ENCODE assay signal across 20 cellular contexts in genomic region chr2:195495356-195495755, GRCh38.
DNase-seq lines count a peak whose midpoint lies in the region; ATAC-seq and TF ChIP-seq lines count a peak whose summit lies in the region.
"Had no signal": no experiment of that assay in that cellular context is flagged by ENCODE, and none has a peak within 500 bp of the region (broad histone marks: within the 10 kb centered on the region; RNA-seq: fewer than 3 reads in every experiment).

No MANE protein-coding gene starts in this region.

- no peak overlapping the region for H2AFZ ChIP-seq in SK-N-SH (ENCODE audit: low read depth)

- CTCF ChIA-PET in SK-N-SH (lab: Yijun Ruan, JAX), result no interaction called here

- H3K27ac ChIP-seq in SK-N-SH (ENCODE audit: low read depth in 2 of 2, low read length in 1 of 2) (no peak overlapping the region), KOPT-K1 (ENCODE audit: low read depth, low read length, poor library complexity, severe bottlenecking) (peak overlapping the region; percentile 40), aorta (ENCODE audit: low read depth in 1 of 2, low read length in 2 of 2) (no peak overlapping the region)
- H3K27ac ChIP-seq: 22Rv1, RWPE1, SK-N-MC had no signal

- peaks cover 27% of the 10 kb centered on the region for H3K36me3 Mint-ChIP-seq in activated T-helper 2 cell treated with anti-CD3 and anti-CD28 coated beads, Interferon-gamma antibody, Interleukin-2, Interleukin-4, amounts not matched to agents 10 μg/mL and 5 μg/mL and 100 μg/mL, durations not matched to agents 14 hours and 24 hours and 36 hours (ENCODE audit: low read depth)
- H3K36me3 Mint-ChIP-seq in nephron progenitor cell (ENCODE audit: low read depth), result no peaks in the 10 kb centered on the region
- H3K36me3 Mint-ChIP-seq: CD8-positive, alpha-beta T cell had no signal

- ATAC-seq in SK-N-SH treated with all-trans-retinoic acid at 6 μM for 48 hours, result no peak
- no peak for ATAC-seq in aorta (ENCODE audit: low FRiP score)
- ATAC-seq: CD8-positive, alpha-beta T cell had no signal

- H3K27ac Mint-ChIP-seq in activated T-helper 2 cell treated with anti-CD3 and anti-CD28 coated beads, Interferon-gamma antibody, Interleukin-2, Interleukin-4, amounts not matched to agents 10 μg/mL and 5 μg/mL and 100 μg/mL, durations not matched to agents 14 hours and 24 hours and 36 hours, result no peak overlapping the region
- no peak overlapping the region for H3K27ac Mint-ChIP-seq in nephron progenitor cell
- H3K27ac Mint-ChIP-seq: CD8-positive, alpha-beta T cell had no signal

- no peaks in the 10 kb centered on the region for H4K20me1 ChIP-seq in SK-N-SH (ENCODE audit: insufficient read depth)

- H3K27me3 ChIP-seq in SK-N-SH (ENCODE audit: insufficient read depth) (no peaks in the 10 kb centered on the region), aorta (ENCODE audit: control insufficient read depth in 1 of 2, insufficient read depth in 2 of 2, low read length in 1 of 2) (no peaks in the 10 kb centered on the region)

- H3K9me2 ChIP-seq in SK-N-SH, result no peaks in the 10 kb centered on the region

- H3K27me3 Mint-ChIP-seq in activated T-helper 2 cell treated with anti-CD3 and anti-CD28 coated beads, Interferon-gamma antibody, Interleukin-2, Interleukin-4, amounts not matched to agents 10 μg/mL and 5 μg/mL and 100 μg/mL, durations not matched to agents 14 hours and 24 hours and 36 hours (ENCODE audit: low read depth), result no peaks in the 10 kb centered on the region
- no peaks in the 10 kb centered on the region for H3K27me3 Mint-ChIP-seq in nephron progenitor cell (ENCODE audit: low read depth, poor library complexity)

- no peaks in the 10 kb centered on the region for H3K9me3 ChIP-seq in SK-N-SH
- H3K9me3 ChIP-seq in KOPT-K1 (ENCODE audit: insufficient read depth, low read length, poor library complexity, severe bottlenecking), result peaks cover 4% of the 10 kb centered on the region
- H3K9me3 ChIP-seq in aorta (ENCODE audit: control insufficient read depth, low read length), result no peaks in the 10 kb centered on the region

- H3K9me3 Mint-ChIP-seq in activated T-helper 2 cell treated with anti-CD3 and anti-CD28 coated beads, Interferon-gamma antibody, Interleukin-2, Interleukin-4, amounts not matched to agents 10 μg/mL and 5 μg/mL and 100 μg/mL, durations not matched to agents 14 hours and 24 hours and 36 hours, result peaks cover 5% of the 10 kb centered on the region
- H3K9me3 Mint-ChIP-seq in nephron progenitor cell, result no peaks in the 10 kb centered on the region
- H3K9me3 Mint-ChIP-seq: CD8-positive, alpha-beta T cell had no signal

- no peaks in the 10 kb centered on the region for H3F3A ChIP-seq in SK-N-SH (replicated peaks; ENCODE audit: insufficient read depth)

- no peak for DNase-seq in SK-N-SH
- peak; percentile 14 for DNase-seq in activated T-helper 2 cell treated with anti-CD3 and anti-CD28 coated beads, Interferon-gamma antibody, Interleukin-2, Interleukin-4, amounts not matched to agents 10 μg/mL and 5 μg/mL and 100 μg/mL, durations not matched to agents 14 hours and 24 hours and 36 hours (ENCODE audit: low spot score)
- no peak for DNase-seq in nephron progenitor cell
- DNase-seq in aorta, result no peak
- DNase-seq in NCI-H226, result no peak
- DNase-seq in kidney tubule cell (ENCODE audit: low spot score), result no peak
- DNase-seq: ACHN; C1 segment of cervical spinal cord; CD8-positive, alpha-beta T cell; KG1; NCI-H1417 treated with DMSO at 0.1 percent for 48 hours; NCI-H187 treated with DMSO at 0.1 percent for 48 hours; NCI-H2107; NCI-H510A; SHP77 treated with DMSO at 0.1 percent for 48 hours had no signal

- no peaks in the 10 kb centered on the region for H3K79me2 ChIP-seq in SK-N-SH (ENCODE audit: insufficient read depth)

- no peak for TF ChIP-seq RAD21 in SK-N-SH (IDR thresholded peaks at IDR 0.05; ENCODE audit: low read length)

- H3K4me1 ChIP-seq in SK-N-SH (ENCODE audit: control insufficient read depth in 1 of 2, insufficient read depth in 2 of 2, low read depth in 1 of 2, low read length in 1 of 2), result peaks cover 0 to under 1% of the 10 kb centered on the region in 2 experiments; a peak in 1 of 4 replicates
- H3K4me1 ChIP-seq in aorta (ENCODE audit: control insufficient read depth in 1 of 2, insufficient read depth in 2 of 2, low read length in 2 of 2), result peaks cover 0 to 2% of the 10 kb centered on the region in 2 donors

- no peak for TF ChIP-seq CTCF in SK-N-SH (IDR thresholded peaks at IDR 0.05)
- no peak for TF ChIP-seq CTCF in nephron progenitor cell (IDR thresholded peaks at IDR 0.05)

- H3K4me3 ChIP-seq in SK-N-SH (ENCODE audit: low read depth in 2 of 2, low read length in 1 of 2), result no peak overlapping the region
- H3K4me3 ChIP-seq in aorta (ENCODE audit: low read length in 2 of 2), result no peak overlapping the region
- H3K4me3 ChIP-seq: SK-N-MC had no signal

- H3K9ac ChIP-seq in SK-N-SH, result no peak overlapping the region

- peaks cover 38% of the 10 kb centered on the region for H3K4me1 Mint-ChIP-seq in activated T-helper 2 cell treated with anti-CD3 and anti-CD28 coated beads, Interferon-gamma antibody, Interleukin-2, Interleukin-4, amounts not matched to agents 10 μg/mL and 5 μg/mL and 100 μg/mL, durations not matched to agents 14 hours and 24 hours and 36 hours (ENCODE audit: low read depth)
- H3K4me1 Mint-ChIP-seq in nephron progenitor cell, result peaks cover 14% of the 10 kb centered on the region

- POLR2A ChIA-PET in SK-N-SH (lab: Yijun Ruan, JAX), result no interaction called here

- no peak overlapping the region for H3K4me3 Mint-ChIP-seq in activated T-helper 2 cell treated with anti-CD3 and anti-CD28 coated beads, Interferon-gamma antibody, Interleukin-2, Interleukin-4, amounts not matched to agents 10 μg/mL and 5 μg/mL and 100 μg/mL, durations not matched to agents 14 hours and 24 hours and 36 hours (ENCODE audit: low read depth)
- no peak overlapping the region for H3K4me3 Mint-ChIP-seq in nephron progenitor cell
- H3K4me3 Mint-ChIP-seq: CD8-positive, alpha-beta T cell had no signal

- TF ChIP-seq EP300 in SK-N-SH (IDR thresholded peaks at IDR 0.05; ENCODE audit: borderline replicate concordance in 1 of 2, low read depth in 1 of 2, low read length in 1 of 2), result no peak

- H3K36me3 ChIP-seq in SK-N-SH (replicated peaks in 1 of 2; ENCODE audit: control insufficient read depth in 1 of 2, insufficient read depth in 2 of 2, low read length in 1 of 2) (no peaks in the 10 kb centered on the region), KOPT-K1 (ENCODE audit: insufficient read depth, low read length) (no peaks in the 10 kb centered on the region), aorta (ENCODE audit: control insufficient read depth in 1 of 2, insufficient read depth in 2 of 2, low read length in 1 of 2) (no peaks in the 10 kb centered on the region)

- no peak overlapping the region for H3K4me2 ChIP-seq in SK-N-SH

- intact Hi-C loops in activated T-helper 2 cell treated with anti-CD3 and anti-CD28 coated beads, Interferon-gamma antibody, Interleukin-2, Interleukin-4, amounts not matched to agents 10 μg/mL and 5 μg/mL and 100 μg/mL, durations not matched to agents 14 hours and 24 hours and 36 hours (cut with micrococcal nuclease), result no loop called here
- intact Hi-C loops in aorta (cut with DNase I), result loop anchor here in 1 of 2 donors (10.0 kb wide), 1 partner anchor 159 kb away; the partner anchor contains the start of gene SLC39A10

- 80% methylated on average over 2 of the region's 2 CpGs for WGBS in SK-N-SH (ENCODE audit: low lambda C conversion rate)
- WGBS in aorta, 2 donors, result 87 to 90% methylated on average over 2 of the region's 2 CpGs

TF ChIP-seq in SK-N-SH, 30 proteins besides CTCF, POLR2A, EP300 and RAD21 (continues in another document):
- no peak for TF ChIP-seq EZH2phosphoT487 (IDR thresholded peaks at IDR 0.05; ENCODE audit: borderline replicate concordance, low read depth)
- TF ChIP-seq TCF12 (IDR thresholded peaks at IDR 0.05), result no peak
- TF ChIP-seq YY1 (IDR thresholded peaks at IDR 0.05; ENCODE audit: low read depth), result no peak
- TF ChIP-seq GABPA (IDR thresholded peaks at IDR 0.05; ENCODE audit: low read depth), result no peak
- TF ChIP-seq GATA2 (CRISPR knock-in tag; IDR thresholded peaks at IDR 0.05), result no peak
- no peak for TF ChIP-seq POLR2AphosphoS5 (IDR thresholded peaks at IDR 0.05; ENCODE audit: low read depth, low read length)

TF ChIP-seq in SK-N-SH treated with all-trans-retinoic acid at 6 μM for 48 hours, 23 proteins besides CTCF, POLR2A, EP300 and RAD21:
- TF ChIP-seq ZNF70 (CRISPR knock-in tag; IDR thresholded peaks at IDR 0.05), result no peak
- no peak for TF ChIP-seq TCF4 (CRISPR knock-in tag; IDR thresholded peaks at IDR 0.05; ENCODE audit: borderline replicate concordance)
- no peak for TF ChIP-seq SNAI2 (CRISPR knock-in tag; IDR thresholded peaks at IDR 0.05)
- TF ChIP-seq CSRNP3 (CRISPR knock-in tag; IDR thresholded peaks at IDR 0.05), result no peak
